Comparison of ENCODE assay signal across 8 cellular contexts in the genomic region with DNA sequence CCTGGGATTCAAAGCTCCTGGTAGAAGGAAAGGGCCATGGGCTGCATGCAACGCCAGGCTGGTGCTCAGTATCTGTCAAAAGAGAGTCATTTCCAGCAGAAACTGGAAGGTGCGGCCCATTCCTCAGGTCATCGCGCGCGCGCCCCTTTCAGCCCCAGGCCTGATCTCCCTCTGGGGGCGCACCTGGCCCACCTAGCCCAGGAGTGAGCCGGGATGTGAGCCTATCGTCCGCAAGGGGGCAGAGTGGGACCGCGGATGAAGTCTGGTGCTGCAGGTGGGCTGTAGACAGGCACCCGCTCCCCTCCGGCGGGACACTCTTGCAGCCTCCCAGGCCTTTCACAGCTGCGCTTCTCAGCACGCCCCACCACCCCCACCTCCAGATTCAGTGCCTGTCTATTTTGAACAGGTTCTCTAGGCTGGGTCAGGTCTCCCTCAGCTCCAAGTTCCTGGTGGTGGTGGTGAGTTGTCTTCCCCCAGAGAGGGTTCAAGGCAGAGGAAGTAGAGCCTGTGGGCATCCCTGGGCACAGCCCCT. TPM values are rescaled to one million over a fixed set of nuclear protein-coding genes. Genes with fewer than 3 reads are reported as not detected.
DNase-seq lines count a peak whose midpoint lies in the region; ATAC-seq and TF ChIP-seq lines count a peak whose summit lies in the region.

No MANE protein-coding gene starts in this region.

- no peak overlapping the region for H3K27ac ChIP-seq in right lobe of liver

- H3K27me3 ChIP-seq in right lobe of liver, result no peaks in the 10 kb centered on the region

- ATAC-seq in HG02970 (IDR thresholded peaks at IDR 0.05; ENCODE audit: low FRiP score, unreplicated experiment) (peak; percentile 76), right lobe of liver (peak; percentile 71 to 78 (median 75))

- no peak for TF ChIP-seq POLR2A in right lobe of liver (IDR thresholded peaks at IDR 0.05)

- peaks cover 0 to 9% (median 0%) of the 10 kb centered on the region in 4 donors for H3K4me1 ChIP-seq in right lobe of liver

- TF ChIP-seq CTCF in right lobe of liver (IDR thresholded peaks at IDR 0.05), result peak; percentile 86 to 96 (median 89)

- WGBS in right lobe of liver (ENCODE audit: insufficient coverage, low coverage, low lambda C conversion rate, missing lambda C conversion rate), result 6% methylated on average over 2 of the region's 18 CpGs

- intact Hi-C loops in right lobe of liver (cut with DNase I), result loop anchor here (2.0 to 5.0 kb wide), 3 partner anchors 121 to 143 kb away; no protein-coding TSS in a partner anchor

- no peaks in the 10 kb centered on the region for H3K36me3 ChIP-seq in right lobe of liver

- peak; percentile 69 for DNase-seq in NCI-H1436 (lab: John Stamatoyannopoulos, UW)
- DNase-seq in NCI-H1436 treated with DMSO at 0.1 percent for 48 hours (lab: John Stamatoyannopoulos, UW), result no peak
- peak; percentile 54 for DNase-seq in NCI-H2227 treated with DMSO at 0.1 percent for 48 hours (lab: John Stamatoyannopoulos, UW)
- peak; percentile 79 to 83 for DNase-seq in activated CD4-positive, alpha-beta T cell treated with anti-CD3 and anti-CD28 coated beads for 4 hours
- DNase-seq in cerebellum (ENCODE audit: low spot score), result peak; percentile 90
- peak; percentile 71 to 75 (median 72) for DNase-seq in right lobe of liver
- peak; percentile 78 for DNase-seq in stimulated activated CD8-positive, alpha-beta memory T cell treated with anti-CD3 and anti-CD28 coated beads, Interleukin-12 subunit alpha, Interleukin-12 subunit beta, amount 100 ng/mL, for 1 hour (ENCODE audit: low read depth)

- H3K9me3 ChIP-seq in right lobe of liver, result no peaks in the 10 kb centered on the region

- no peak overlapping the region for H3K4me3 ChIP-seq in right lobe of liver

RNA-seq across cellular contexts. Expression of gene RPL29, which starts 5.8 kb away (rescaled TPM):
- total RNA-seq in cerebellum (334 TPM), right lobe of liver (100 to 1,000 TPM; 396 to 971 (median 447) TPM)

RNA-seq across cellular contexts. Expression of gene ACY1, which starts 18.2 kb away (rescaled TPM):
- total RNA-seq in cerebellum, result 8.0 TPM
- 100 to 1,000 TPM; 223 to 479 (median 297) TPM for total RNA-seq in right lobe of liver

RNA-seq across cellular contexts. Expression of gene ABHD14A, which starts 26.6 kb away (rescaled TPM):
- total RNA-seq in cerebellum (19.1 TPM), right lobe of liver (10 to 100 TPM in 4 of 6 experiments, 1 to 10 TPM in 2; 8.3 to 22.2 (median 15.1) TPM)

RNA-seq across cellular contexts. Expression of gene ABHD14B, which starts 27.7 kb away (rescaled TPM):
- 3.9 TPM for total RNA-seq in cerebellum
- 100 to 1,000 TPM in 4 of 6 experiments, 10 to 100 TPM in 2; 62.9 to 126 (median 109) TPM for total RNA-seq in right lobe of liver

RNA-seq across cellular contexts. Expression of gene PCBP4, which starts 34.3 kb away (rescaled TPM):
- total RNA-seq in cerebellum (55.5 TPM), right lobe of liver (10 to 100 TPM in 3 of 6 experiments, 1 to 10 TPM in 3; 6.5 to 19.2 (median 11.7) TPM)

Comparison
In these comparisons a context has a peak if more than half of its experiments do, and no peak if none do; other contexts are left out.
1. RNA of gene ACY1, which starts 18.2 kb away (total RNA-seq): 223 to 479 TPM in right lobe of liver; 8.0 TPM in cerebellum (single experiment); every median in the first group is over 10 times any median in the second.